Comparison of ENCODE assay signal across 1 cellular context in the genomic region with DNA sequence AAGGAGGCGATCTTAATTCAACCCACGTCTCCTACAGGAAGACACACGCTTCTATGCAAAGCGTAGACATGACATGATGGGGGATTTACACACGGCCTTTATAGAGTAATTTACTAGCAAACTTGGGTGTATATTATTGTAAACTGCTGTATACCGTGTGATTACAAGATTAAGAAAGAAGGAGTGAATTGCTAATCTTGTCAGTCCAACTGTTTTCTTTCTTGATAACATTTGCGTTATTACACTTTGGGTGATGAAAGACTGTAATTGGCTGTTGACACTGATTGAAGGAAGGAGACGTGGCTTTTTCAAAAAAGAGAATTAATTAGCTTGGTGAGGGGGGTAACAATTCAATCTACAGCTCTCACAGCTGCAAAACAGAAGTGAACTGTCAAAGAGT.
TF ChIP-seq lines count a peak whose summit lies in the region.

No MANE protein-coding gene starts in this region.

TF ChIP-seq in A549, 52 proteins besides CTCF, POLR2A, EP300 and RAD21 (continued from another document):
- TF ChIP-seq, protein P1, sequence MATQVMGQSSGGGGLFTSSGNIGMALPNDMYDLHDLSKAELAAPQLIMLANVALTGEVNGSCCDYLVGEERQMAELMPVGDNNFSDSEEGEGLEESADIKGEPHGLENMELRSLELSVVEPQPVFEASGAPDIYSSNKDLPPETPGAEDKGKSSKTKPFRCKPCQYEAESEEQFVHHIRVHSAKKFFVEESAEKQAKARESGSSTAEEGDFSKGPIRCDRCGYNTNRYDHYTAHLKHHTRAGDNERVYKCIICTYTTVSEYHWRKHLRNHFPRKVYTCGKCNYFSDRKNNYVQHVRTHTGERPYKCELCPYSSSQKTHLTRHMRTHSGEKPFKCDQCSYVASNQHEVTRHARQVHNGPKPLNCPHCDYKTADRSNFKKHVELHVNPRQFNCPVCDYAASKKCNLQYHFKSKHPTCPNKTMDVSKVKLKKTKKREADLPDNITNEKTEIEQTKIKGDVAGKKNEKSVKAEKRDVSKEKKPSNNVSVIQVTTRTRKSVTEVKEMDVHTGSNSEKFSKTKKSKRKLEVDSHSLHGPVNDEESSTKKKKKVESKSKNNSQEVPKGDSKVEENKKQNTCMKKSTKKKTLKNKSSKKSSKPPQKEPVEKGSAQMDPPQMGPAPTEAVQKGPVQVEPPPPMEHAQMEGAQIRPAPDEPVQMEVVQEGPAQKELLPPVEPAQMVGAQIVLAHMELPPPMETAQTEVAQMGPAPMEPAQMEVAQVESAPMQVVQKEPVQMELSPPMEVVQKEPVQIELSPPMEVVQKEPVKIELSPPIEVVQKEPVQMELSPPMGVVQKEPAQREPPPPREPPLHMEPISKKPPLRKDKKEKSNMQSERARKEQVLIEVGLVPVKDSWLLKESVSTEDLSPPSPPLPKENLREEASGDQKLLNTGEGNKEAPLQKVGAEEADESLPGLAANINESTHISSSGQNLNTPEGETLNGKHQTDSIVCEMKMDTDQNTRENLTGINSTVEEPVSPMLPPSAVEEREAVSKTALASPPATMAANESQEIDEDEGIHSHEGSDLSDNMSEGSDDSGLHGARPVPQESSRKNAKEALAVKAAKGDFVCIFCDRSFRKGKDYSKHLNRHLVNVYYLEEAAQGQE (IDR thresholded peaks at IDR 0.05) = no peak
- no peak for TF ChIP-seq JUNB (IDR thresholded peaks at IDR 0.05)
- TF ChIP-seq, protein P2, sequence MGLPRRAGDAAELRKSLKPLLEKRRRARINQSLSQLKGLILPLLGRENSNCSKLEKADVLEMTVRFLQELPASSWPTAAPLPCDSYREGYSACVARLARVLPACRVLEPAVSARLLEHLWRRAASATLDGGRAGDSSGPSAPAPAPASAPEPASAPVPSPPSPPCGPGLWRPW (IDR thresholded peaks at IDR 0.05) = no peak
- TF ChIP-seq GATA3 (IDR thresholded peaks at IDR 0.05; ENCODE audit: borderline replicate concordance) = no peak
- TF ChIP-seq, protein P3, sequence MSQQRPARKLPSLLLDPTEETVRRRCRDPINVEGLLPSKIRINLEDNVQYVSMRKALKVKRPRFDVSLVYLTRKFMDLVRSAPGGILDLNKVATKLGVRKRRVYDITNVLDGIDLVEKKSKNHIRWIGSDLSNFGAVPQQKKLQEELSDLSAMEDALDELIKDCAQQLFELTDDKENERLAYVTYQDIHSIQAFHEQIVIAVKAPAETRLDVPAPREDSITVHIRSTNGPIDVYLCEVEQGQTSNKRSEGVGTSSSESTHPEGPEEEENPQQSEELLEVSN (IDR thresholded peaks at IDR 0.05; ENCODE audit: borderline replicate concordance, low read depth) = no peak
- no peak for TF ChIP-seq FOSL2 (IDR thresholded peaks at IDR 0.05)
- TF ChIP-seq FOSL2 (CRISPR knock-in tag; IDR thresholded peaks at IDR 0.05) = no peak
- no peak for TF ChIP-seq SMC3 (IDR thresholded peaks at IDR 0.05)
- no peak for TF ChIP-seq ZFP36 (IDR thresholded peaks at IDR 0.05; ENCODE audit: borderline replicate concordance, partially characterized antibody)
